23 cellular contexts compared by ENCODE assay signal in genomic region chr3:130870423-130870822, GRCh38.
"Had no signal": no experiment of that assay in that cellular context is flagged by ENCODE, and none has a peak within 500 bp of the region (broad histone marks: within the 10 kb centered on the region; RNA-seq: fewer than 3 reads in every experiment).

No MANE protein-coding gene starts in this region.

- H3K4me3 ChIP-seq: MG63 had no signal

- H3K27ac ChIP-seq: HL-60, RWPE1 had no signal

- DNase-seq: Karpas-422, KG1, MG63, NCI-H1092, NCI-H1105 treated with DMSO at 0.1 percent for 48 hours, NCI-H1417 treated with DMSO at 0.1 percent for 48 hours, NCI-H146, NCI-H1694 treated with DMSO at 0.1 percent for 48 hours, NCI-H1930, NCI-H2081, NCI-H2171, NCI-H226, NCI-H446, NCI-H510A, NCI-H524 treated with DMSO at 0.1 percent for 48 hours, NCI-H69, NCI-H774, SHP77, SK-N-SH, SW 1271, T-cell had no signal
